Comparison of ENCODE assay signal across 36 cellular contexts in genomic region chr10:89665302-89665701, GRCh38. TPM values are rescaled to one million over a fixed set of nuclear protein-coding genes. Genes with fewer than 3 reads are reported as not detected.
DNase-seq lines count a peak whose midpoint lies in the region; TF ChIP-seq lines count a peak whose summit lies in the region.
"Had no signal": no experiment of that assay in that cellular context is flagged by ENCODE, and none has a peak within 500 bp of the region (broad histone marks: within the 10 kb centered on the region; RNA-seq: fewer than 3 reads in every experiment).

No MANE protein-coding gene starts in this region.

- POLR2A ChIA-PET in MCF 10A (lab: Yijun Ruan, JAX) (interaction anchor here (0.6 to 1.2 kb wide), 6 partner anchors 19 to 604 kb away, joined by 3 to 6 read pairs (median 4); no protein-coding TSS in a partner anchor), RWPE1 (lab: Yijun Ruan, JAX; ENCODE audit: low non-redundant PET) (interaction anchor here (1.5 kb wide), 1 partner anchor 22 kb away, joined by 5 read pairs; no protein-coding TSS in a partner anchor), Caco-2 (lab: Charles Lee) (no interaction called here)

- CTCF ChIA-PET in MCF 10A (lab: Yijun Ruan, JAX): interaction anchor here (1.3 kb wide), 1 partner anchor 19 kb away, joined by 3 read pairs; no protein-coding TSS in a partner anchor
- CTCF ChIA-PET in RWPE1 (lab: Yijun Ruan, JAX): interaction anchor here (0.6 to 1.0 kb wide), 5 partner anchors 19 to 393 kb away, joined by 3 to 5 read pairs (median 4); no protein-coding TSS in a partner anchor
- CTCF ChIA-PET in Caco-2 (lab: Charles Lee): no interaction called here

- no peak overlapping the region for H3K27ac ChIP-seq in breast epithelium
- no peak overlapping the region for H3K27ac ChIP-seq in RWPE1
- no peak overlapping the region for H3K27ac ChIP-seq in uterus
- H3K27ac ChIP-seq: C4-2B, cardiac muscle cell, coronary artery, heart right ventricle, Peyer's patch had no signal

- peak; percentile 13 for DNase-seq in MCF 10A (ENCODE audit: unreplicated experiment)
- no peak for DNase-seq in breast epithelium (ENCODE audit: low spot score in 2 of 2)
- peak; percentile 51 for DNase-seq in RWPE1 (ENCODE audit: low spot score)
- no peak for DNase-seq in fibroblast of pulmonary artery (ENCODE audit: low read depth)
- no peak for DNase-seq in NCI-H1048 (lab: John Stamatoyannopoulos, UW)
- DNase-seq in Caco-2: no peak
- no peak for DNase-seq in uterus
- no peak for DNase-seq in NCI-H187 (lab: John Stamatoyannopoulos, UW)
- DNase-seq: 8988T; activated CD4-positive, alpha-beta T cell treated with anti-CD3 and anti-CD28 coated beads for 4 hours; activated CD8-positive, alpha-beta T cell treated with anti-CD3 and anti-CD28 coated beads, Interleukin-2, amount 10 ng/mL, durations not matched to agents 7 days and 5 days; COR-L47; DMS79 treated with DMSO at 0.1 percent for 48 hours; effector memory CD4-positive, alpha-beta T cell; foreskin melanocyte; GF-D8; GOT3; heart right ventricle; HFFc6; midbrain; naive thymus-derived CD8-positive, alpha-beta T cell; NCI-H1105; NCI-H187 treated with DMSO at 0.1 percent for 48 hours; NCI-H510A treated with DMSO at 0.1 percent for 48 hours; NK-92 treated with Interleukin-12 subunit alpha and Interleukin-12 subunit beta, amount 100 ng/mL, for 24 hours; Peyer's patch; stimulated activated CD4-positive, alpha-beta T cell treated with anti-CD3 and anti-CD28 coated beads, Interleukin-15, amount 100 ng/mL, for 24 hours; transverse colon had no signal

- H3K4me3 ChIP-seq in breast epithelium: no peak overlapping the region
- no peak overlapping the region for H3K4me3 ChIP-seq in fibroblast of pulmonary artery (replicated peaks; ENCODE audit: low read depth, low read length)
- H3K4me3 ChIP-seq in Caco-2 (ENCODE audit: low read depth, low read length): no peak overlapping the region
- H3K4me3 ChIP-seq in uterus: no peak overlapping the region
- H3K4me3 ChIP-seq: cardiac muscle cell, coronary artery, heart right ventricle, Peyer's patch, transverse colon had no signal

- TF ChIP-seq CTCF in MCF 10A (IDR thresholded peaks at IDR 0.05; ENCODE audit: unreplicated experiment) (no peak), breast epithelium (IDR thresholded peaks at IDR 0.05) (no peak), RWPE1 (conservative IDR thresholded peaks at IDR 0.05; ENCODE audit: low read depth) (peak; percentile 27; the same call in 1 of the 2 replicates), fibroblast of pulmonary artery (IDR thresholded peaks at IDR 0.05; ENCODE audit: low read length, missing control alignments) (peak; percentile 12), Caco-2 (IDR thresholded peaks at IDR 0.05; ENCODE audit: insufficient read depth in 1 of 2, low read depth in 1 of 2, low read length in 1 of 2, severe bottlenecking in 1 of 2, unreplicated experiment in 1 of 2) (peak in 1 of 2 experiments; percentile 20), uterus (IDR thresholded peaks at IDR 0.05) (no peak)

- TF ChIP-seq POLR2A in breast epithelium (IDR thresholded peaks at IDR 0.05) (no peak), uterus (IDR thresholded peaks at IDR 0.05) (no peak)

- H3K27ac Mint-ChIP-seq in MCF 10A (ENCODE audit: low read depth, unreplicated experiment): no peak overlapping the region
- H3K27ac Mint-ChIP-seq in Caco-2 (ENCODE audit: unreplicated experiment): no peak overlapping the region
- H3K27ac Mint-ChIP-seq: activated CD8-positive, alpha-beta T cell treated with anti-CD3 and anti-CD28 coated beads, Interleukin-2, amount 10 ng/mL, durations not matched to agents 7 days and 5 days; activated naive CD4-positive, alpha-beta T cell treated with anti-CD3 and anti-CD28 coated beads, Interleukin-2, amount 50 U/mL, for 72 hours; activated T-helper 2 cell treated with anti-CD3 and anti-CD28 coated beads, Interferon-gamma antibody, Interleukin-2, Interleukin-4, amounts not matched to agents 10 μg/mL and 5 μg/mL and 100 μg/mL, durations not matched to agents 14 hours and 24 hours and 36 hours; HFFc6; IgD-negative memory B cell; naive thymus-derived CD8-positive, alpha-beta T cell; stimulated activated effector memory CD8-positive, alpha-beta T cell treated with anti-CD3 and anti-CD28 coated beads, Interleukin-12 subunit alpha, Interleukin-12 subunit beta, amount 100 ng/mL, for 72 hours; T-helper 2 cell treated with Interferon-gamma antibody and Interleukin-4, amounts not matched to agents 5 μg/mL and 100 μg/mL, for 36 hours had no signal

- no peaks in the 10 kb centered on the region for H3K9me3 ChIP-seq in breast epithelium
- no peaks in the 10 kb centered on the region for H3K9me3 ChIP-seq in Caco-2
- no peaks in the 10 kb centered on the region for H3K9me3 ChIP-seq in uterus
- H3K9me3 ChIP-seq: heart right ventricle, Peyer's patch, transverse colon had no signal

- H3K36me3 ChIP-seq in breast epithelium: no peaks in the 10 kb centered on the region
- no peaks in the 10 kb centered on the region for H3K36me3 ChIP-seq in Caco-2 (ENCODE audit: control insufficient read depth, insufficient read depth, low read length)
- no peaks in the 10 kb centered on the region for H3K36me3 ChIP-seq in uterus
- H3K36me3 ChIP-seq: cardiac muscle cell, heart right ventricle, Peyer's patch, transverse colon had no signal

- intact Hi-C loops in MCF 10A (cut with micrococcal nuclease) (no loop called here), breast epithelium (cut with DNase I; ENCODE audit: low total_unique reads) (no loop called here), Caco-2 (cut with micrococcal nuclease; ENCODE audit: unreplicated experiment) (no loop called here), uterus (cut with DNase I; ENCODE audit: low total_unique reads) (no loop called here)

- H3K4me1 ChIP-seq in breast epithelium (no peaks in the 10 kb centered on the region), Caco-2 (peaks cover 5% of the 10 kb centered on the region; the same call in 1 of the 2 replicates), uterus (no peaks in the 10 kb centered on the region)
- H3K4me1 ChIP-seq: heart right ventricle, Peyer's patch had no signal

- BruUV-seq in MCF 10A (replicated peaks; lab: Mats Ljungman, UMichigan): no TSS peak
- BruUV-seq in Caco-2 (replicated peaks; lab: Mats Ljungman, UMichigan): no TSS peak

- H3K9me3 Mint-ChIP-seq in MCF 10A (ENCODE audit: unreplicated experiment) (no peaks in the 10 kb centered on the region), Caco-2 (ENCODE audit: unreplicated experiment) (no peaks in the 10 kb centered on the region)
- H3K9me3 Mint-ChIP-seq: activated naive CD4-positive, alpha-beta T cell treated with anti-CD3 and anti-CD28 coated beads, Interleukin-2, amount 50 U/mL, for 72 hours; activated T-helper 2 cell treated with anti-CD3 and anti-CD28 coated beads, Interferon-gamma antibody, Interleukin-2, Interleukin-4, amounts not matched to agents 10 μg/mL and 5 μg/mL and 100 μg/mL, durations not matched to agents 14 hours and 24 hours and 36 hours; HFFc6; IgD-negative memory B cell; naive thymus-derived CD8-positive, alpha-beta T cell; stimulated activated effector memory CD8-positive, alpha-beta T cell treated with anti-CD3 and anti-CD28 coated beads, Interleukin-12 subunit alpha, Interleukin-12 subunit beta, amount 100 ng/mL, for 72 hours; T-helper 2 cell treated with Interferon-gamma antibody and Interleukin-4, amounts not matched to agents 5 μg/mL and 100 μg/mL, for 36 hours had no signal

- H3K4me1 Mint-ChIP-seq in MCF 10A (ENCODE audit: insufficient read depth, unreplicated experiment) (no peaks in the 10 kb centered on the region), Caco-2 (ENCODE audit: low read depth, unreplicated experiment) (no peaks in the 10 kb centered on the region)
- H3K4me1 Mint-ChIP-seq: naive thymus-derived CD8-positive, alpha-beta T cell; stimulated activated effector memory CD8-positive, alpha-beta T cell treated with anti-CD3 and anti-CD28 coated beads, Interleukin-12 subunit alpha, Interleukin-12 subunit beta, amount 100 ng/mL, for 72 hours had no signal

- H3K27me3 Mint-ChIP-seq in MCF 10A (ENCODE audit: insufficient read depth, unreplicated experiment) (no peaks in the 10 kb centered on the region), Caco-2 (ENCODE audit: insufficient read depth, unreplicated experiment) (no peaks in the 10 kb centered on the region)
- H3K27me3 Mint-ChIP-seq: IgD-negative memory B cell had no signal

- H3K36me3 Mint-ChIP-seq in MCF 10A (ENCODE audit: insufficient read depth, unreplicated experiment) (no peaks in the 10 kb centered on the region), Caco-2 (ENCODE audit: insufficient read depth, unreplicated experiment) (no peaks in the 10 kb centered on the region)
- H3K36me3 Mint-ChIP-seq: activated naive CD4-positive, alpha-beta T cell treated with anti-CD3 and anti-CD28 coated beads, Interleukin-2, amount 50 U/mL, for 72 hours; IgD-negative memory B cell; naive thymus-derived CD8-positive, alpha-beta T cell; stimulated activated effector memory CD8-positive, alpha-beta T cell treated with anti-CD3 and anti-CD28 coated beads, Interleukin-12 subunit alpha, Interleukin-12 subunit beta, amount 100 ng/mL, for 72 hours had no signal

- no peak overlapping the region for H3K4me3 Mint-ChIP-seq in MCF 10A (ENCODE audit: unreplicated experiment)
- H3K4me3 Mint-ChIP-seq in Caco-2 (ENCODE audit: unreplicated experiment): no peak overlapping the region
- H3K4me3 Mint-ChIP-seq: activated CD8-positive, alpha-beta T cell treated with anti-CD3 and anti-CD28 coated beads, Interleukin-2, amount 10 ng/mL, durations not matched to agents 7 days and 5 days; HFFc6; IgD-negative memory B cell; naive thymus-derived CD8-positive, alpha-beta T cell; stimulated activated effector memory CD8-positive, alpha-beta T cell treated with anti-CD3 and anti-CD28 coated beads, Interleukin-12 subunit alpha, Interleukin-12 subunit beta, amount 100 ng/mL, for 72 hours; T-helper 2 cell treated with Interferon-gamma antibody and Interleukin-4, amounts not matched to agents 5 μg/mL and 100 μg/mL, for 36 hours had no signal

- H3K27me3 ChIP-seq in breast epithelium: no peaks in the 10 kb centered on the region
- H3K27me3 ChIP-seq in Caco-2 (replicated peaks; ENCODE audit: control insufficient read depth, insufficient read depth, low read length): no peaks in the 10 kb centered on the region
- H3K27me3 ChIP-seq in uterus: no peaks in the 10 kb centered on the region
- H3K27me3 ChIP-seq: cardiac muscle cell, heart right ventricle, Peyer's patch, transverse colon had no signal

RNA-seq across cellular contexts. Expression of gene PANK1, which starts 20.3 kb away (rescaled TPM):
- total RNA-seq in MCF 10A (2022) (4.7 and 6.1 TPM in 2 replicates), breast epithelium (1 to 10 TPM; 2.9 to 6.4 (median 5.1) TPM), Caco-2 (2022) (22.7 and 24.0 TPM in 2 replicates), uterus (10 to 100 TPM in 1 of 4 donors, 1 to 10 TPM in 2, under 1 TPM in 1; under 0.01 to 25.9 (median 2.6) TPM)

RNA-seq across cellular contexts. Expression of gene KIF20B, which starts 36.1 kb away (rescaled TPM):
- total RNA-seq in MCF 10A (2022): 30.3 and 33.7 TPM in 2 replicates
- total RNA-seq in breast epithelium: 1 to 10 TPM; 3.3 to 5.6 (median 3.7) TPM
- 43.2 and 43.9 TPM in 2 replicates for total RNA-seq in Caco-2 (2022)
- 10 to 100 TPM in 2 of 4 donors, 1 to 10 TPM in 1, under 1 TPM in 1; 0.77 to 19.4 (median 6.3) TPM for total RNA-seq in uterus

Comparison
In these comparisons a context has a peak if more than half of its experiments do, and no peak if none do; other contexts are left out.
1. DNase-seq: peak in MCF 10A (single experiment) and RWPE1 (single experiment); none in breast epithelium (0 of 2), fibroblast of pulmonary artery (single experiment), NCI-H1048 (single experiment), Caco-2 (0 of 2), uterus (0 of 2) and NCI-H187 (0 of 2).
2. CTCF ChIP-seq: peak in RWPE1 (single experiment) and fibroblast of pulmonary artery (single experiment); none in MCF 10A (single experiment), breast epithelium (0 of 3) and uterus (0 of 4).